In genomic region chr4:72886602-72887001, GRCh38 we compare ENCODE assay signal across 15 cellular contexts.
DNase-seq lines count a peak whose midpoint lies in the region; ATAC-seq and TF ChIP-seq lines count a peak whose summit lies in the region.
"Had no signal": no experiment of that assay in that cellular context is flagged by ENCODE, and none has a peak within 500 bp of the region (broad histone marks: within the 10 kb centered on the region; RNA-seq: fewer than 3 reads in every experiment).

No MANE protein-coding gene starts in this region.

- H2AFZ ChIP-seq in neural cell (ENCODE audit: low read depth, low read length), result no peak overlapping the region

- TF ChIP-seq RAD21 in neural cell (conservative IDR thresholded peaks at IDR 0.05), result no peak

- peaks cover 13% of the 10 kb centered on the region for H3K9me3 Mint-ChIP-seq in chondrocyte (ENCODE audit: low read depth)
- H3K9me3 Mint-ChIP-seq: activated CD4-positive, alpha-beta memory T cell treated with anti-CD3 and anti-CD28 coated beads, Interleukin-2, amount 10 ng/mL, durations not matched to agents 7 days and 5 days; activated naive CD8-positive, alpha-beta T cell treated with anti-CD3 and anti-CD28 coated beads, Interleukin-2, amount 10 ng/mL, durations not matched to agents 7 days and 5 days had no signal

- H3K36me3 ChIP-seq in neural cell (ENCODE audit: insufficient read depth, low read length), result no peaks in the 10 kb centered on the region
- H3K36me3 ChIP-seq: HAP-1, SJSA1 had no signal

- TF ChIP-seq CTCF in GM10248 (IDR thresholded peaks at IDR 0.05; ENCODE audit: control extremely low read depth, extremely low read depth, low read depth, missing control alignments) (peak; percentile 29), chondrocyte (IDR thresholded peaks at IDR 0.05) (peak; percentile 74), neural cell (IDR thresholded peaks at IDR 0.05; ENCODE audit: poor library complexity, severe bottlenecking) (peak; percentile 23)

- peaks cover 6% of the 10 kb centered on the region for H3K27me3 Mint-ChIP-seq in chondrocyte (ENCODE audit: low read depth)
- H3K27me3 Mint-ChIP-seq: activated CD4-positive, alpha-beta memory T cell treated with anti-CD3 and anti-CD28 coated beads, Interleukin-2, amount 10 ng/mL, durations not matched to agents 7 days and 5 days; activated naive CD8-positive, alpha-beta T cell treated with anti-CD3 and anti-CD28 coated beads, Interleukin-2, amount 10 ng/mL, durations not matched to agents 7 days and 5 days had no signal

- no peak for ATAC-seq in HG02870 (IDR thresholded peaks at IDR 0.05; ENCODE audit: unreplicated experiment)
- ATAC-seq: left colon, psoas muscle had no signal

- H3K9me2 ChIP-seq in neural cell (ENCODE audit: insufficient read depth, low read length), result no peaks in the 10 kb centered on the region

- CTCF ChIA-PET in GM10248 (lab: Yijun Ruan, JAX), result interaction anchor here (1.3 kb wide), 1 partner anchor 9 kb away, joined by 3 read pairs; no protein-coding TSS in a partner anchor

- no peak overlapping the region for H3K4me3 ChIP-seq in neural cell (ENCODE audit: low read length)
- H3K4me3 ChIP-seq: HAP-1, psoas muscle, SJSA1 had no signal

- no peak overlapping the region for H3K27ac ChIP-seq in neural cell (ENCODE audit: low read length)
- H3K27ac ChIP-seq: psoas muscle, SJSA1 had no signal

- no peak overlapping the region for H3K27ac Mint-ChIP-seq in chondrocyte (ENCODE audit: unreplicated experiment)
- H3K27ac Mint-ChIP-seq: activated CD4-positive, alpha-beta memory T cell treated with anti-CD3 and anti-CD28 coated beads, Interleukin-2, amount 10 ng/mL, durations not matched to agents 7 days and 5 days; activated naive CD8-positive, alpha-beta T cell treated with anti-CD3 and anti-CD28 coated beads, Interleukin-2, amount 10 ng/mL, durations not matched to agents 7 days and 5 days had no signal

- H3K4me1 Mint-ChIP-seq in chondrocyte (ENCODE audit: low read depth), result peaks cover 10% of the 10 kb centered on the region
- H3K4me1 Mint-ChIP-seq: activated CD4-positive, alpha-beta memory T cell treated with anti-CD3 and anti-CD28 coated beads, Interleukin-2, amount 10 ng/mL, durations not matched to agents 7 days and 5 days; activated naive CD8-positive, alpha-beta T cell treated with anti-CD3 and anti-CD28 coated beads, Interleukin-2, amount 10 ng/mL, durations not matched to agents 7 days and 5 days had no signal

- no peaks in the 10 kb centered on the region for H4K20me1 ChIP-seq in neural cell (ENCODE audit: insufficient read depth)

- H3F3A ChIP-seq in neural cell (ENCODE audit: insufficient read depth, low read length, poor library complexity, severe bottlenecking), result no peaks in the 10 kb centered on the region

- no peak overlapping the region for H3K4me3 Mint-ChIP-seq in chondrocyte (ENCODE audit: unreplicated experiment)
- H3K4me3 Mint-ChIP-seq: activated CD4-positive, alpha-beta memory T cell treated with anti-CD3 and anti-CD28 coated beads, Interleukin-2, amount 10 ng/mL, durations not matched to agents 7 days and 5 days; activated naive CD8-positive, alpha-beta T cell treated with anti-CD3 and anti-CD28 coated beads, Interleukin-2, amount 10 ng/mL, durations not matched to agents 7 days and 5 days had no signal

- no peaks in the 10 kb centered on the region for H3K9me3 ChIP-seq in neural cell (ENCODE audit: low read length)
- H3K9me3 ChIP-seq: HAP-1, psoas muscle, SJSA1 had no signal

- POLR2A ChIA-PET in GM10248 (lab: Yijun Ruan, JAX), result no interaction called here

- H3K4me2 ChIP-seq in neural cell (ENCODE audit: low read length), result no peak overlapping the region

- TF ChIP-seq EP300 in neural cell (conservative IDR thresholded peaks at IDR 0.05; ENCODE audit: poor library complexity, severe bottlenecking), result no peak

- H3K36me3 Mint-ChIP-seq in chondrocyte (ENCODE audit: low read depth), result peaks cover 2% of the 10 kb centered on the region
- H3K36me3 Mint-ChIP-seq: activated naive CD8-positive, alpha-beta T cell treated with anti-CD3 and anti-CD28 coated beads, Interleukin-2, amount 10 ng/mL, durations not matched to agents 7 days and 5 days had no signal

- H3K27me3 ChIP-seq in neural cell (ENCODE audit: insufficient read depth, low read depth, low read length), result no peaks in the 10 kb centered on the region
- H3K27me3 ChIP-seq: SJSA1 had no signal

- H3K9ac ChIP-seq in neural cell (ENCODE audit: low read length), result no peak overlapping the region

- no peak for DNase-seq in GM10248 (ENCODE audit: extremely low spot score)
- DNase-seq in NAMALWA (ENCODE audit: low spot score), result peak; percentile 26
- no peak for DNase-seq in chondrocyte (ENCODE audit: low spot score)
- DNase-seq in KG1 (lab: John Stamatoyannopoulos, UW), result no peak
- no peak for DNase-seq in DMS153 (lab: John Stamatoyannopoulos, UW)
- DNase-seq: activated CD4-positive, alpha-beta memory T cell treated with anti-CD3 and anti-CD28 coated beads, Interleukin-2, amount 10 ng/mL, durations not matched to agents 7 days and 5 days; activated naive CD8-positive, alpha-beta T cell treated with anti-CD3 and anti-CD28 coated beads, Interleukin-2, amount 10 ng/mL, durations not matched to agents 7 days and 5 days; GF-D8; left colon; NCI-H2107; psoas muscle had no signal

- no peaks in the 10 kb centered on the region for H3K79me2 ChIP-seq in neural cell (replicated peaks; ENCODE audit: insufficient read depth, low read length)

TF ChIP-seq in neural cell, 6 proteins besides CTCF, POLR2A, EP300 and RAD21:
- TF ChIP-seq POLR2AphosphoS5 (IDR thresholded peaks at IDR 0.05) (no peak), MXI1 (conservative IDR thresholded peaks at IDR 0.05; ENCODE audit: poor library complexity, severe bottlenecking) (no peak), TAF1 (IDR thresholded peaks at IDR 0.05; ENCODE audit: low read depth) (no peak), REST (IDR thresholded peaks at IDR 0.05; ENCODE audit: borderline replicate concordance) (no peak), SMC3 (conservative IDR thresholded peaks at IDR 0.05; ENCODE audit: poor library complexity) (no peak), EZH2 (IDR thresholded peaks at IDR 0.05; ENCODE audit: borderline replicate concordance, insufficient read depth, low read length, poor library complexity, severe bottlenecking) (no peak)

Comparison
In these comparisons a context has a peak if more than half of its experiments do, and no peak if none do; other contexts are left out.
1. CTCF ChIP-seq: peak in every context shown above with its lines; median percentile 74 in chondrocyte; 29 in GM10248; 23 in neural cell.